Comparison of ENCODE assay signal across 10 cellular contexts in genomic region chr17:1058423-1059130, GRCh38.
DNase-seq lines count a peak whose midpoint lies in the region; ATAC-seq and TF ChIP-seq lines count a peak whose summit lies in the region.
"Had no signal": no experiment of that assay in that cellular context is flagged by ENCODE, and none has a peak within 500 bp of the region (broad histone marks: within the 10 kb centered on the region; RNA-seq: fewer than 3 reads in every experiment).

No MANE protein-coding gene starts in this region.

- H3K36me3 Mint-ChIP-seq in activated naive CD8-positive, alpha-beta T cell treated with anti-CD3 and anti-CD28 coated beads for 36 hours, result peaks cover 27% of the 10 kb centered on the region
- H3K36me3 Mint-ChIP-seq in stimulated activated effector memory CD8-positive, alpha-beta T cell treated with anti-CD3 and anti-CD28 coated beads, Interleukin-12 subunit alpha, Interleukin-12 subunit beta, amount 100 ng/mL, for 72 hours, result peaks cover 57% of the 10 kb centered on the region

- no peaks in the 10 kb centered on the region for H3K9me3 ChIP-seq in effector memory CD4-positive, alpha-beta T cell (ENCODE audit: control insufficient read depth, low read length)
- H3K9me3 ChIP-seq: tibial nerve had no signal

- POLR2A ChIA-PET in RWPE1 (lab: Yijun Ruan, JAX; ENCODE audit: low non-redundant PET), result no interaction called here

- H3K4me1 ChIP-seq in effector memory CD4-positive, alpha-beta T cell (ENCODE audit: control insufficient read depth, insufficient read depth, low read length, poor library complexity, severe bottlenecking), result no peaks in the 10 kb centered on the region

- H3K4me3 ChIP-seq in kidney epithelial cell (ENCODE audit: low read depth, low read length), result no peak overlapping the region
- H3K4me3 ChIP-seq in effector memory CD4-positive, alpha-beta T cell (ENCODE audit: insufficient read depth, low read depth, low read length, poor library complexity, severe bottlenecking), result no peak overlapping the region
- H3K4me3 ChIP-seq: tibial nerve had no signal

- CTCF ChIA-PET in RWPE1 (lab: Yijun Ruan, JAX), result interaction anchor here (0.6 to 2.2 kb wide), 35 partner anchors 9 to 1717 kb away, joined by 3 to 30 read pairs (median 4); no protein-coding TSS in a partner anchor

- H3K27me3 ChIP-seq in kidney epithelial cell (ENCODE audit: control insufficient read depth, insufficient read depth, low read length), result no peaks in the 10 kb centered on the region
- H3K27me3 ChIP-seq in effector memory CD4-positive, alpha-beta T cell (replicated peaks; ENCODE audit: control insufficient read depth, insufficient read depth, low read length, poor library complexity, severe bottlenecking), result no peaks in the 10 kb centered on the region
- H3K27me3 ChIP-seq: tibial nerve had no signal

- ATAC-seq in stimulated activated effector memory CD8-positive, alpha-beta T cell treated with anti-CD3 and anti-CD28 coated beads, Interleukin-12 subunit alpha, Interleukin-12 subunit beta, amount 100 ng/mL, for 72 hours, result no peak
- ATAC-seq in HG03432 (IDR thresholded peaks at IDR 0.05; ENCODE audit: unreplicated experiment), result no peak

- no peak overlapping the region for H3K4me3 Mint-ChIP-seq in activated naive CD8-positive, alpha-beta T cell treated with anti-CD3 and anti-CD28 coated beads for 36 hours
- H3K4me3 Mint-ChIP-seq in stimulated activated effector memory CD8-positive, alpha-beta T cell treated with anti-CD3 and anti-CD28 coated beads, Interleukin-12 subunit alpha, Interleukin-12 subunit beta, amount 100 ng/mL, for 72 hours, result no peak overlapping the region
- H3K4me3 Mint-ChIP-seq: dendritic cell treated with granulocyte-macrophage colony-stimulating factor and Interleukin-4, amounts not matched to agents 40 ng/mL and 50 ng/mL, for 4 days had no signal

- H3K27me3 Mint-ChIP-seq in activated naive CD8-positive, alpha-beta T cell treated with anti-CD3 and anti-CD28 coated beads for 36 hours, result no peaks in the 10 kb centered on the region
- H3K27me3 Mint-ChIP-seq: dendritic cell treated with granulocyte-macrophage colony-stimulating factor and Interleukin-4, amounts not matched to agents 40 ng/mL and 50 ng/mL, for 4 days had no signal

- peak; percentile 35 for DNase-seq in NK-92 treated with Interleukin-12 subunit alpha and Interleukin-12 subunit beta, amount 100 ng/mL, for 24 hours (lab: John Stamatoyannopoulos, UW)
- DNase-seq in NK-92 (lab: John Stamatoyannopoulos, UW; ENCODE audit: unreplicated experiment) (no peak), RWPE1 (ENCODE audit: low spot score) (peak; percentile 54), kidney epithelial cell (ENCODE audit: low read depth) (no peak)
- peak; percentile 52 for DNase-seq in activated naive CD8-positive, alpha-beta T cell treated with anti-CD3 and anti-CD28 coated beads for 36 hours
- DNase-seq in stimulated activated effector memory CD8-positive, alpha-beta T cell treated with anti-CD3 and anti-CD28 coated beads, Interleukin-12 subunit alpha, Interleukin-12 subunit beta, amount 100 ng/mL, for 72 hours (ENCODE audit: low spot score in 2 of 2), result peak; percentile 59 to 83
- no peak for DNase-seq in effector memory CD4-positive, alpha-beta T cell

- no peaks in the 10 kb centered on the region for H3K9me3 Mint-ChIP-seq in activated naive CD8-positive, alpha-beta T cell treated with anti-CD3 and anti-CD28 coated beads for 36 hours
- H3K9me3 Mint-ChIP-seq in stimulated activated effector memory CD8-positive, alpha-beta T cell treated with anti-CD3 and anti-CD28 coated beads, Interleukin-12 subunit alpha, Interleukin-12 subunit beta, amount 100 ng/mL, for 72 hours, result no peaks in the 10 kb centered on the region
- H3K9me3 Mint-ChIP-seq: dendritic cell treated with granulocyte-macrophage colony-stimulating factor and Interleukin-4, amounts not matched to agents 40 ng/mL and 50 ng/mL, for 4 days had no signal

- H3K27ac Mint-ChIP-seq in activated naive CD8-positive, alpha-beta T cell treated with anti-CD3 and anti-CD28 coated beads for 36 hours, result no peak overlapping the region
- no peak overlapping the region for H3K27ac Mint-ChIP-seq in stimulated activated effector memory CD8-positive, alpha-beta T cell treated with anti-CD3 and anti-CD28 coated beads, Interleukin-12 subunit alpha, Interleukin-12 subunit beta, amount 100 ng/mL, for 72 hours

- peak overlapping the region; percentile 78 for H3K27ac ChIP-seq in RWPE1
- no peak overlapping the region for H3K27ac ChIP-seq in effector memory CD4-positive, alpha-beta T cell (ENCODE audit: insufficient read depth, low read length, poor library complexity, severe bottlenecking)
- H3K27ac ChIP-seq: tibial nerve had no signal

- no peaks in the 10 kb centered on the region for H3K4me1 Mint-ChIP-seq in activated naive CD8-positive, alpha-beta T cell treated with anti-CD3 and anti-CD28 coated beads for 36 hours
- peaks cover 6% of the 10 kb centered on the region for H3K4me1 Mint-ChIP-seq in stimulated activated effector memory CD8-positive, alpha-beta T cell treated with anti-CD3 and anti-CD28 coated beads, Interleukin-12 subunit alpha, Interleukin-12 subunit beta, amount 100 ng/mL, for 72 hours

- peaks cover 13% of the 10 kb centered on the region for H3K36me3 ChIP-seq in kidney epithelial cell (ENCODE audit: control insufficient read depth, insufficient read depth, low read length)
- peaks cover 61% of the 10 kb centered on the region for H3K36me3 ChIP-seq in effector memory CD4-positive, alpha-beta T cell (ENCODE audit: control insufficient read depth, insufficient read depth, low read length)

- TF ChIP-seq CTCF in RWPE1 (conservative IDR thresholded peaks at IDR 0.05; ENCODE audit: low read depth) (peak; percentile 69), kidney epithelial cell (IDR thresholded peaks at IDR 0.05; ENCODE audit: insufficient read depth, low read length, poor library complexity, severe bottlenecking) (peak; percentile 64)

Comparison
In these comparisons a context has a peak if more than half of its experiments do, and no peak if none do; other contexts are left out.
1. DNase-seq: peak in NK-92 treated with Interleukin-12 subunit alpha and Interleukin-12 subunit beta, amount 100 ng/mL, for 24 hours (single experiment), RWPE1 (single experiment), activated naive CD8-positive, alpha-beta T cell treated with anti-CD3 and anti-CD28 coated beads for 36 hours (single experiment) and stimulated activated effector memory CD8-positive, alpha-beta T cell treated with anti-CD3 and anti-CD28 coated beads, Interleukin-12 subunit alpha, Interleukin-12 subunit beta, amount 100 ng/mL, for 72 hours (2 of 2); none in NK-92 (single experiment), kidney epithelial cell (single experiment) and effector memory CD4-positive, alpha-beta T cell (0 of 3).